In the genomic region with DNA sequence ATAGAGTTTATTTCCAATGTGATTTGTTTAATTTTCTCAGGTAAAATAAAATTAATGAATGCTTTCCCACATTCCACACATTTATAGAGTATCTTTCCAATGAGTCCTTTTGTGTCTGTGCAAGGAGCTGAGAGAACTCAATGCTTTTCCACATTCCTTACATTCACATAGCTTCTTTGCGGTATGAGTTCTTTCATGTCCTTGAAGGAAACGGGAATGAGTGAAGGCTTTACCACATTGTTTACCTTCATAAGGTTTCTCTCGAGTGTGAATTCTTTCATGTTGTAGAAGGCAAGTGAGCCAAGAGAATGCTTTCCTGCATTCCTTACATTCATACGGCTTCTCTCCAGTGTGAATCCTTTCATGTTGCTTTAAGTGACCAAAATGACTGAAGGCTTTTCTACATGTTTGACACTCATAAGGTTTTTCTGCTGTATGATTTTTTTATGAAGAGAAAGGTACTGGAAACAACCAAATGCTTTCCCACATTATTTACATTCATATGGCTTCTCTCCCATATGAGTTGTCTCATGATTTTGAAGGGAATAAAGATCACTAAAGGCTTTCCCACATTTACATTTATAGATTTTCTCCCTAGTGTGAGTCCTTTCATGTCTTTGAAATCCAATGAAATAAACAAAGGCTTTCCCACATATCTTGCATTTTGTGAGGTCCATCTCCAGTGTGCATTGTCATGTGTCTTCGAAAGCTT, we compare ENCODE assay signal across 20 cellular contexts. TPM values are rescaled to one million over a fixed set of nuclear protein-coding genes. Genes with fewer than 3 reads are reported as not detected.
DNase-seq lines count a peak whose midpoint lies in the region; ATAC-seq, FAIRE-seq and TF ChIP-seq lines count a peak whose summit lies in the region.
"Had no signal": no experiment of that assay in that cellular context is flagged by ENCODE, and none has a peak within 500 bp of the region (broad histone marks: within the 10 kb centered on the region; RNA-seq: fewer than 3 reads in every experiment).

No MANE protein-coding gene starts in this region.

- H3K4me1 ChIP-seq in liver (ENCODE audit: control insufficient read depth in 4 of 4, insufficient read depth in 4 of 4, low read length in 3 of 4): no peaks in the 10 kb centered on the region
- H3K4me1 ChIP-seq in right lobe of liver: no peaks in the 10 kb centered on the region
- H3K4me1 ChIP-seq in H1 (replicated peaks in 1 of 4; ENCODE audit: control insufficient read depth in 3 of 4, insufficient read depth in 4 of 4, low read length in 3 of 4): no peaks in the 10 kb centered on the region
- peaks cover 0 to 1% (median 0%) of the 10 kb centered on the region in 5 donors for H3K4me1 ChIP-seq in subcutaneous abdominal adipose tissue (ENCODE audit: control insufficient read depth in 5 of 5, insufficient read depth in 5 of 5, low read length in 5 of 5)
- no peaks in the 10 kb centered on the region for H3K4me1 ChIP-seq in esophagus squamous epithelium
- H3K4me1 ChIP-seq: A549, Caco-2 had no signal

- TF ChIP-seq POLR2A in right lobe of liver (IDR thresholded peaks at IDR 0.05) (no peak), H1 (IDR thresholded peaks at IDR 0.05; ENCODE audit: control extremely low read depth in 1 of 2, low read depth in 2 of 2, low read length in 2 of 2) (no peak), esophagus squamous epithelium (IDR thresholded peaks at IDR 0.05) (no peak)

- H4K5ac ChIP-seq in H1 (ENCODE audit: insufficient read length, low read depth, low read length): no peak overlapping the region

- intact Hi-C loops in right lobe of liver (cut with DNase I): no loop called here
- intact Hi-C loops in esophagus squamous epithelium (cut with DNase I): no loop called here

- no peak overlapping the region for H3K4me2 ChIP-seq in H1 (ENCODE audit: insufficient read depth in 1 of 2, low read depth in 2 of 2, low read length in 2 of 2)
- H3K4me2 ChIP-seq: A549 had no signal

- WGBS in liver: 95% methylated on average over 5 of the region's 5 CpGs
- WGBS in right lobe of liver (ENCODE audit: insufficient coverage, low coverage, low lambda C conversion rate, missing lambda C conversion rate): 91% methylated on average over 5 of the region's 5 CpGs
- WGBS in H1 (ENCODE audit: extremely low coverage in 1 of 2, insufficient coverage in 1 of 2, insufficient read length in 1 of 2, insufficient replicate concordance in 2 of 2, low coverage in 1 of 2, low lambda C conversion rate in 2 of 2, missing lambda C conversion rate in 1 of 2), 2 experiments: 91% methylated on average over 5 of the region's 5 CpGs; no CpG with 5 or more reads in 1 of the 2 experiments
- whole genome bisulfite sequencing in esophagus squamous epithelium, 2 donors: 85 to 90% methylated on average over 5 of the region's 5 CpGs

- no peaks in the 10 kb centered on the region for H3K79me1 ChIP-seq in H1 (ENCODE audit: low read depth, low read length)

- TF ChIP-seq RAD21 in liver (IDR thresholded peaks at IDR 0.05) (no peak), H1 (IDR thresholded peaks at IDR 0.05 in 1 of 2, conservative IDR thresholded peaks at IDR 0.05 in 1 of 2; ENCODE audit: low read depth in 2 of 2, low read length in 2 of 2) (no peak)

- H2BK12ac ChIP-seq in H1 (ENCODE audit: low read depth, low read length): no peak overlapping the region

- H3K9me3 ChIP-seq in liver (ENCODE audit: control insufficient read depth in 4 of 4, low read length in 3 of 4) (peaks cover 28 to 79% (median 45%) of the 10 kb centered on the region in 4 donors), right lobe of liver (peaks cover 0 to 29% (median 16%) of the 10 kb centered on the region in 4 donors), H1 (ENCODE audit: insufficient read depth in 2 of 2, low read depth in 1 of 2, low read length in 1 of 2) (peaks cover 32 to 45% of the 10 kb centered on the region in 2 experiments), subcutaneous abdominal adipose tissue (ENCODE audit: control insufficient read depth in 5 of 5, low read length in 5 of 5) (peaks cover 17 to 46% (median 33%) of the 10 kb centered on the region in 5 donors), esophagus squamous epithelium (peaks cover 0 to 86% (median 39%) of the 10 kb centered on the region in 3 donors)
- H3K9me3 ChIP-seq: Caco-2 had no signal

- no peak for FAIRE-seq in H1 (lab: Jason Lieb, UNC)
- FAIRE-seq: A549, D721Med, G401.6, GM12892, GM18507, H54 had no signal

- H2AK5ac ChIP-seq in H1 (ENCODE audit: low read depth, low read length): no peak overlapping the region

- H3K23me2 ChIP-seq in H1 (ENCODE audit: low read depth, low read length): no peaks in the 10 kb centered on the region

- no peak overlapping the region for H2AFZ ChIP-seq in H1 (ENCODE audit: low read length)

- DNase-seq in right lobe of liver (no peak), astrocyte of the hippocampus (ENCODE audit: low read depth, low spot score) (peak; percentile 5), H1 (ENCODE audit: low read depth in 1 of 2, low spot score in 2 of 2) (no peak), NCI-H1048 (lab: John Stamatoyannopoulos, UW) (no peak), esophagus squamous epithelium (lab: John Stamatoyannopoulos, UW) (no peak)
- DNase-seq: AML-193; Caco-2; CD4-positive, alpha-beta T cell; HCEC 1CT had no signal

- CTCF ChIA-PET in H1 (lab: Charles Lee; ENCODE audit: partially characterized antibody): interaction anchor here (0.7 kb wide), 1 partner anchor 1663 kb away, joined by 3 read pairs; no protein-coding TSS in a partner anchor

- no peak overlapping the region for H3K14ac ChIP-seq in H1 (ENCODE audit: insufficient read length)

- H3K9ac ChIP-seq in liver (ENCODE audit: low read depth in 1 of 2, low read length in 2 of 2) (no peak overlapping the region), H1 (replicated peaks in 1 of 4; ENCODE audit: extremely low read depth in 1 of 4, low read depth in 3 of 4, low read length in 3 of 4) (no peak overlapping the region), subcutaneous abdominal adipose tissue (ENCODE audit: low read length in 5 of 5) (no peak overlapping the region)

- H3K4ac ChIP-seq in H1 (replicated peaks; ENCODE audit: insufficient read length, low read depth, low read length): no peak overlapping the region

- H3K4me3 ChIP-seq in liver (ENCODE audit: low read depth in 1 of 3, low read length in 3 of 3) (peak overlapping the region in 2 of 3 donors; percentile 47 to 59), right lobe of liver (no peak overlapping the region), H1 (ENCODE audit: extremely low read depth in 1 of 4, insufficient read depth in 2 of 4, low read depth in 3 of 4, low read length in 4 of 4) (no peak overlapping the region), subcutaneous abdominal adipose tissue (ENCODE audit: low read depth in 1 of 5, low read length in 5 of 5) (peak overlapping the region; percentile 1 to 30 (median 22)), esophagus squamous epithelium (no peak overlapping the region)
- H3K4me3 ChIP-seq: A549 had no signal

- H2BK120ac ChIP-seq in H1 (replicated peaks; ENCODE audit: low read depth, low read length): no peak overlapping the region

- no peak overlapping the region for H2BK15ac ChIP-seq in H1 (ENCODE audit: low read length)

- no peak overlapping the region for H3K23ac ChIP-seq in H1 (ENCODE audit: insufficient read length)

- H3K18ac ChIP-seq in H1 (ENCODE audit: extremely low read depth, low read length): no peak overlapping the region

- H2BK5ac ChIP-seq in H1 (ENCODE audit: low read depth, low read length): no peak overlapping the region

- H3K79me2 ChIP-seq in H1 (ENCODE audit: control insufficient read depth in 1 of 2, insufficient read depth in 2 of 2, low read length in 2 of 2): no peaks in the 10 kb centered on the region

- H3K56ac ChIP-seq in H1 (replicated peaks; ENCODE audit: insufficient read length, low read depth, low read length): no peak overlapping the region

- no peak for TF ChIP-seq EP300 in H1 (IDR thresholded peaks at IDR 0.05; ENCODE audit: borderline replicate concordance in 1 of 2, low read depth in 2 of 2, low read length in 2 of 2)

- no peak overlapping the region for H2BK20ac ChIP-seq in H1 (ENCODE audit: low read length)

- no peak overlapping the region for H4K91ac ChIP-seq in H1 (replicated peaks; ENCODE audit: insufficient read length, low read length)

- POLR2A ChIA-PET in H1 (lab: Charles Lee; ENCODE audit: partially characterized antibody): no interaction called here

- H3K36me3 ChIP-seq in liver (ENCODE audit: control insufficient read depth in 4 of 4, insufficient read depth in 3 of 4, low read depth in 1 of 4, low read length in 3 of 4): peaks cover 5 to 32% (median 25%) of the 10 kb centered on the region in 4 donors
- H3K36me3 ChIP-seq in right lobe of liver: peaks cover 0 to 10% (median 0%) of the 10 kb centered on the region in 4 donors
- H3K36me3 ChIP-seq in H1 (ENCODE audit: control insufficient read depth in 2 of 4, insufficient read depth in 4 of 4, low read length in 3 of 4): peaks cover 0 to 2% (median 0%) of the 10 kb centered on the region in 4 experiments; a peak in 1 of 8 replicates
- peaks cover 19 to 32% (median 24%) of the 10 kb centered on the region in 5 donors for H3K36me3 ChIP-seq in subcutaneous abdominal adipose tissue (ENCODE audit: control insufficient read depth in 5 of 5, insufficient read depth in 5 of 5, low read length in 5 of 5)
- peaks cover 0 to 46% (median 5%) of the 10 kb centered on the region in 3 donors for H3K36me3 ChIP-seq in esophagus squamous epithelium

- TF ChIP-seq CTCF in liver (IDR thresholded peaks at IDR 0.05; ENCODE audit: low read depth, low read length, missing input control): no peak
- TF ChIP-seq CTCF in right lobe of liver (IDR thresholded peaks at IDR 0.05): no peak
- no peak for TF ChIP-seq CTCF in H1 (IDR thresholded peaks at IDR 0.05; ENCODE audit: control extremely low read depth in 1 of 3, insufficient read depth in 1 of 3, low read depth in 1 of 3, low read length in 3 of 3)
- TF ChIP-seq CTCF in esophagus squamous epithelium (IDR thresholded peaks at IDR 0.05): no peak

- no peaks in the 10 kb centered on the region for H3K27me3 ChIP-seq in liver (ENCODE audit: control insufficient read depth in 4 of 4, insufficient read depth in 4 of 4, low read length in 3 of 4)
- no peaks in the 10 kb centered on the region for H3K27me3 ChIP-seq in right lobe of liver
- no peaks in the 10 kb centered on the region for H3K27me3 ChIP-seq in H1 (replicated peaks in 1 of 4; ENCODE audit: control insufficient read depth in 3 of 4, extremely low read depth in 1 of 4, insufficient read depth in 3 of 4, low read length in 3 of 4)
- H3K27me3 ChIP-seq in subcutaneous abdominal adipose tissue (ENCODE audit: control insufficient read depth in 5 of 5, insufficient read depth in 4 of 5, low read length in 5 of 5): no peaks in the 10 kb centered on the region
- H3K27me3 ChIP-seq in esophagus squamous epithelium: no peaks in the 10 kb centered on the region

- no peak overlapping the region for H4K8ac ChIP-seq in H1 (ENCODE audit: extremely low read depth, insufficient read depth, low read length)

- ATAC-seq in right lobe of liver (no peak), HG03135 (IDR thresholded peaks at IDR 0.05; ENCODE audit: unreplicated experiment) (no peak)
- ATAC-seq: A549 had no signal

- H4K20me1 ChIP-seq in H1 (replicated peaks in 1 of 2; ENCODE audit: control insufficient read depth in 1 of 2, insufficient read depth in 2 of 2, low read length in 2 of 2): no peaks in the 10 kb centered on the region

- H3K27ac ChIP-seq in liver (ENCODE audit: low read depth in 1 of 2, low read length in 2 of 2) (no peak overlapping the region), right lobe of liver (no peak overlapping the region), H1 (ENCODE audit: low read depth, low read length) (no peak overlapping the region), subcutaneous abdominal adipose tissue (ENCODE audit: low read depth, low read length) (no peak overlapping the region), esophagus squamous epithelium (no peak overlapping the region)
- H3K27ac ChIP-seq: 22Rv1, A549, C4-2B had no signal

RNA-seq across cellular contexts. Expression of a gene that starts 14.4 kb away (rescaled TPM):
- 1 to 10 TPM; 2.8 to 4.2 TPM for total RNA-seq in liver
- polyA plus RNA-seq in liver: under 1 TPM; 0.49 to 0.67 TPM
- 1 to 10 TPM in 3 of 6 experiments, under 1 TPM in 3; 0.56 to 2.3 (median 1.3) TPM for total RNA-seq in right lobe of liver
- 2.0 and 2.4 TPM in 2 replicates for total RNA-seq in H1 (2021; fragmentation: NEBNext Ultra II Directional; extraction: Animal tissue kit (Norgen Biotek cat#: 25700))
- 0.17 and 0.60 TPM in 2 replicates for polyA plus RNA-seq in H1 (2011; rRNA removed)
- 0.84 TPM for polyA plus RNA-seq in H1 (2011; cell fraction: cytosol; rRNA removed)
- polyA plus RNA-seq in H1 (2011; cell fraction: nucleus; rRNA removed): 0.16 TPM
- 0.97 to 1.8 TPM (median 1.3 TPM) in 4 replicates for polyA plus RNA-seq in H1 (2012, experiment 1 of 2)
- polyA plus RNA-seq in H1 (2012, experiment 2 of 2): not detected
- 0.71 TPM for polyA plus RNA-seq in H1 (2013, experiment 1 of 2)
- polyA plus RNA-seq in H1 (2013, experiment 2 of 2): 0.74 TPM
- polyA minus RNA-seq in H1 (2011; rRNA and poly(A)+ RNA removed): 2.1 and 4.1 TPM in 2 replicates
- polyA minus RNA-seq in H1 (2011; cell fraction: cytosol; rRNA and poly(A)+ RNA removed): 1.2 TPM
- 3.4 TPM for polyA minus RNA-seq in H1 (2011; cell fraction: nucleus; rRNA and poly(A)+ RNA removed)
- 1 to 10 TPM in 2 of 4 donors, under 1 TPM in 2; 0.45 to 2.5 (median 1.1) TPM for total RNA-seq in esophagus squamous epithelium
- polyA plus RNA-seq: A549 had no signal

RNA-seq across cellular contexts. Expression of a gene that starts 21.2 kb away (rescaled TPM):
- total RNA-seq in liver (1 to 10 TPM; 2.8 to 5.3 TPM), right lobe of liver (1 to 10 TPM; 2.3 to 2.8 (median 2.7) TPM), esophagus squamous epithelium (1 to 10 TPM; 1.3 to 3.4 (median 2.3) TPM)
- polyA plus RNA-seq in liver (1 to 10 TPM; 1.6 to 2.2 TPM), H1 (2011; rRNA removed) (0.49 and 1.00 TPM in 2 replicates)
- total RNA-seq in H1 (2021; fragmentation: NEBNext Ultra II Directional; extraction: Animal tissue kit (Norgen Biotek cat#: 25700)): 3.0 and 4.2 TPM in 2 replicates
- 1.1 TPM for polyA plus RNA-seq in H1 (2011; cell fraction: cytosol; rRNA removed)
- 1.0 TPM for polyA plus RNA-seq in H1 (2011; cell fraction: nucleus; rRNA removed)
- 1.3 to 1.9 TPM (median 1.6 TPM) in 4 replicates for polyA plus RNA-seq in H1 (2012, experiment 1 of 2)
- polyA plus RNA-seq in H1 (2012, experiment 2 of 2): 0.20 TPM
- polyA plus RNA-seq in H1 (2013, experiment 1 of 2): 2.2 TPM
- 2.1 TPM for polyA plus RNA-seq in H1 (2013, experiment 2 of 2)
- 3.4 and 3.7 TPM in 2 replicates for polyA minus RNA-seq in H1 (2011; rRNA and poly(A)+ RNA removed)
- polyA minus RNA-seq in H1 (2011; cell fraction: cytosol; rRNA and poly(A)+ RNA removed): 2.2 TPM
- 6.3 TPM for polyA minus RNA-seq in H1 (2011; cell fraction: nucleus; rRNA and poly(A)+ RNA removed)

RNA-seq across cellular contexts. Expression of a gene that starts 46.5 kb away (rescaled TPM):
- total RNA-seq in liver (10 to 100 TPM in 1 of 2 donors, 1 to 10 TPM in 1; 6.2 to 15.8 TPM), right lobe of liver (1 to 10 TPM; 2.4 to 4.5 (median 3.6) TPM), esophagus squamous epithelium (1 to 10 TPM in 2 of 4 donors, under 1 TPM in 2; 0.19 to 5.0 (median 2.7) TPM)
- polyA plus RNA-seq in liver (1 to 10 TPM; 2.5 to 7.6 TPM), H1 (2011; rRNA removed) (0.66 and 0.91 TPM in 2 replicates)
- 2.3 and 3.0 TPM in 2 replicates for total RNA-seq in H1 (2021; fragmentation: NEBNext Ultra II Directional; extraction: Animal tissue kit (Norgen Biotek cat#: 25700))
- polyA plus RNA-seq in H1 (2011; cell fraction: cytosol; rRNA removed): 2.3 TPM
- 0.84 TPM for polyA plus RNA-seq in H1 (2011; cell fraction: nucleus; rRNA removed)
- polyA plus RNA-seq in H1 (2012, experiment 1 of 2): 1.6 to 2.6 TPM (median 2.1 TPM) in 4 replicates
- 0.12 TPM for polyA plus RNA-seq in H1 (2012, experiment 2 of 2)
- polyA plus RNA-seq in H1 (2013, experiment 1 of 2): 1.2 TPM
- polyA plus RNA-seq in H1 (2013, experiment 2 of 2): 1.4 TPM
- 2.4 and 3.6 TPM in 2 replicates for polyA minus RNA-seq in H1 (2011; rRNA and poly(A)+ RNA removed)
- polyA minus RNA-seq in H1 (2011; cell fraction: cytosol; rRNA and poly(A)+ RNA removed): 3.7 TPM
- 3.2 TPM for polyA minus RNA-seq in H1 (2011; cell fraction: nucleus; rRNA and poly(A)+ RNA removed)
- polyA plus RNA-seq: A549 had no signal

Comparison
In these comparisons a context has a peak if more than half of its experiments do, and no peak if none do; other contexts are left out.
1. H3K4me3 ChIP-seq: peak in liver (2 of 3) and subcutaneous abdominal adipose tissue (5 of 5); none in right lobe of liver (0 of 3), H1 (0 of 4) and esophagus squamous epithelium (0 of 4).